2 cellular contexts compared by ENCODE assay signal in genomic region chr6:38688579-38689087, GRCh38.
TF ChIP-seq lines count a peak whose summit lies in the region.

No MANE protein-coding gene starts in this region.

TF ChIP-seq in GM23338, 12 proteins besides CTCF, POLR2A, EP300 and RAD21:
- no peak for TF ChIP-seq JUNB (IDR thresholded peaks at IDR 0.05; ENCODE audit: unreplicated experiment)
- no peak for TF ChIP-seq POLR2AphosphoS5 (IDR thresholded peaks at IDR 0.05; ENCODE audit: low read depth)
- no peak for TF ChIP-seq STAT1 (IDR thresholded peaks at IDR 0.05; ENCODE audit: unreplicated experiment)
- TF ChIP-seq NANOG (IDR thresholded peaks at IDR 0.05; ENCODE audit: borderline replicate concordance) = no peak
- no peak for TF ChIP-seq ETS1 (IDR thresholded peaks at IDR 0.05)
- TF ChIP-seq ZNF114 (CRISPR knock-in tag; IDR thresholded peaks at IDR 0.05) = no peak
- no peak for TF ChIP-seq EZH2phosphoT487 (IDR thresholded peaks at IDR 0.05; ENCODE audit: unreplicated experiment)
- TF ChIP-seq CREB1 (CRISPR knock-in tag; IDR thresholded peaks at IDR 0.05; ENCODE audit: low read depth) = no peak
- TF ChIP-seq ZNF331 (CRISPR knock-in tag; IDR thresholded peaks at IDR 0.05; ENCODE audit: low read depth) = no peak
- TF ChIP-seq REST (IDR thresholded peaks at IDR 0.05; ENCODE audit: unreplicated experiment) = no peak
- TF ChIP-seq EZH2 (IDR thresholded peaks at IDR 0.05; ENCODE audit: low read depth, unreplicated experiment) = no peak
- no peak for TF ChIP-seq ZNF462 (CRISPR knock-in tag; IDR thresholded peaks at IDR 0.05)

TF ChIP-seq in HepG2, 621 proteins besides CTCF, POLR2A, EP300 and RAD21:
- TF ChIP-seq HOXA3 (CRISPR knock-in tag; IDR thresholded peaks at IDR 0.05) = no peak
- TF ChIP-seq ZFX (CRISPR knock-in tag; IDR thresholded peaks at IDR 0.05; ENCODE audit: low read depth) = peak; percentile 38; the same call in 1 of the 2 replicates
- TF ChIP-seq HDAC1 (CRISPR knock-in tag; IDR thresholded peaks at IDR 0.05) = peak; percentile 23; the same call in 1 of the 2 replicates
- peak; percentile 97 for TF ChIP-seq ZNF263 (CRISPR knock-in tag; IDR thresholded peaks at IDR 0.05)
- TF ChIP-seq JUND (CRISPR knock-in tag; IDR thresholded peaks at IDR 0.05) = no peak
- TF ChIP-seq ZNF18 (CRISPR knock-in tag; IDR thresholded peaks at IDR 0.05; ENCODE audit: insufficient replicate concordance) = no peak
- TF ChIP-seq MEIS1 (CRISPR knock-in tag; IDR thresholded peaks at IDR 0.05; ENCODE audit: borderline replicate concordance) = 0 out of 2 replicates have a peak, but pooled peaks have one; percentile 23
- TF ChIP-seq HNF4A (CRISPR knock-in tag; IDR thresholded peaks at IDR 0.05) = peak; percentile 31; the same call in 1 of the 2 replicates
